ENCODE assay signal across 14 cellular contexts in the genomic region with DNA sequence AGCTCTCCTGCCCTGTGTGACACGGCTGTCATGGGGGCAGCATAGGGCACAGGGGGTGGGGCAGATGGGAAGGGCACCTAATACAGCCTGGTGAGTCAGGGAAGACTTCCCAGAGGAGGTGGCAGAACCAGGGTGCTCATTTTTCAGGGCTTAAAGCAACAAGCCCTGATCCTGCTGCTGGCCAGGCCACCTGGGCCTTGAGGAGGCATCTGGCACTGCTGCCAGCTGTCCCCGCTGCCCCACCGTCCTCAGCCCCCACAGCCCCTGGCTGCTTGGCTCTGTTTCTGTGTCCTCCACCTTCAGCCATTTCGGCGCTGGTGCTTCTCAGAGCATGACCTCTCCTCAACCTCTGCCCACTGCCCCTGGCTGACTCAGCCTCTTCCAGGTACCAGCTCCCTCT. TPM values are rescaled to one million over a fixed set of nuclear protein-coding genes. Genes with fewer than 3 reads are reported as not detected.
A peak's percentile ranks its signal among the peaks of the same experiment; 100 is the strongest.
DNase-seq lines count a peak whose midpoint lies in the region; ATAC-seq and TF ChIP-seq lines count a peak whose summit lies in the region.
"Had no signal": no experiment of that assay in that cellular context is flagged by ENCODE, and none has a peak within 500 bp of the region (broad histone marks: within the 10 kb centered on the region; RNA-seq: fewer than 3 reads in every experiment).

No MANE protein-coding gene starts in this region.

- no peak overlapping the region for H2AFZ ChIP-seq in DND-41 (ENCODE audit: low read depth, low read length)
- H2AFZ ChIP-seq: GM23248 had no signal

- no peaks in the 10 kb centered on the region for H3K27me3 ChIP-seq in DND-41 (ENCODE audit: insufficient read depth, low read length, poor library complexity)
- H3K27me3 ChIP-seq in esophagus muscularis mucosa, result no peaks in the 10 kb centered on the region
- H3K27me3 ChIP-seq in A673 (replicated peaks; ENCODE audit: insufficient read depth, low read depth, low read length, poor library complexity), result no peaks in the 10 kb centered on the region

- H3K36me3 Mint-ChIP-seq in activated B cell treated with CpG ODN at 0.5 μM for 24 hours (ENCODE audit: low read depth) (peaks cover 71% of the 10 kb centered on the region), mesothelial cell of epicardium (peaks cover 10% of the 10 kb centered on the region)
- peaks cover 66% of the 10 kb centered on the region for H3K36me3 Mint-ChIP-seq in stimulated activated memory B cell treated with anti-CD40 and anti-IgM and Interleukin-4, amounts not matched to agents 10 μg/mL and 1 μg/mL and 100 μg/mL, for 72 hours

- peaks cover 57% of the 10 kb centered on the region for H3K79me2 ChIP-seq in DND-41 (ENCODE audit: insufficient read depth, low read length)

- DNase-seq in DND-41, result no peak
- no peak for DNase-seq in activated B cell treated with CpG ODN at 0.5 μM for 24 hours
- DNase-seq in esophagus muscularis mucosa (ENCODE audit: extremely low spot score), result no peak
- DNase-seq in A673 (ENCODE audit: low spot score), result no peak
- DNase-seq in mesothelial cell of epicardium (ENCODE audit: low spot score in 2 of 2, unreplicated experiment in 2 of 2), result no peak
- DNase-seq in RPMI8226, result no peak
- DNase-seq: activated gamma-delta T cell treated with Interleukin-2 at 50 U/mL for 16 hours, cortex of kidney, NCI-H1092 treated with DMSO at 0.1 percent for 48 hours, NCI-H510A had no signal

- no peak for TF ChIP-seq EP300 in esophagus muscularis mucosa (IDR thresholded peaks at IDR 0.05)

- H3K9me3 Mint-ChIP-seq in activated B cell treated with CpG ODN at 0.5 μM for 24 hours (no peaks in the 10 kb centered on the region), mesothelial cell of epicardium (no peaks in the 10 kb centered on the region)
- no peaks in the 10 kb centered on the region for H3K9me3 Mint-ChIP-seq in stimulated activated memory B cell treated with anti-CD40 and anti-IgM and Interleukin-4, amounts not matched to agents 10 μg/mL and 1 μg/mL and 100 μg/mL, for 72 hours

- CTCF ChIA-PET in activated B cell treated with CpG ODN at 0.5 μM for 24 hours (lab: Charles Lee) (interaction anchor here (0.7 to 1.5 kb wide), 2 partner anchors 15 to 21 kb away, joined by 5 read pairs; no protein-coding TSS in a partner anchor), A673 (lab: Charles Lee) (no interaction called here)

- H4K20me1 ChIP-seq in DND-41 (ENCODE audit: insufficient read depth, low read length), result peaks cover 20% of the 10 kb centered on the region

- H3K27ac Mint-ChIP-seq in activated B cell treated with CpG ODN at 0.5 μM for 24 hours, result peak overlapping the region; percentile 66
- H3K27ac Mint-ChIP-seq in stimulated activated memory B cell treated with anti-CD40 and anti-IgM and Interleukin-4, amounts not matched to agents 10 μg/mL and 1 μg/mL and 100 μg/mL, for 72 hours, result peak overlapping the region; percentile 94
- no peak overlapping the region for H3K27ac Mint-ChIP-seq in mesothelial cell of epicardium

- peaks cover 76% of the 10 kb centered on the region for H3K36me3 ChIP-seq in DND-41 (ENCODE audit: insufficient read depth, low read length)
- H3K36me3 ChIP-seq in esophagus muscularis mucosa, result peaks cover 18 to 60% (median 51%) of the 10 kb centered on the region in 4 donors
- H3K36me3 ChIP-seq in A673 (ENCODE audit: insufficient read depth, low read length, poor library complexity, severe bottlenecking), result peaks cover 17% of the 10 kb centered on the region

- TF ChIP-seq CTCF in DND-41 (IDR thresholded peaks at IDR 0.05; ENCODE audit: borderline replicate concordance, extremely low read depth, low read length, poor library complexity, severe bottlenecking) (no peak), activated B cell treated with CpG ODN at 0.5 μM for 24 hours (IDR thresholded peaks at IDR 0.05) (no peak), esophagus muscularis mucosa (IDR thresholded peaks at IDR 0.05) (no peak), A673 (conservative IDR thresholded peaks at IDR 0.05; ENCODE audit: low read depth, low read length) (no peak), mesothelial cell of epicardium (IDR thresholded peaks at IDR 0.05; ENCODE audit: unreplicated experiment) (no peak)

- no TSS peak for BruUV-seq in A673 (replicated peaks; lab: Mats Ljungman, UMichigan)

- H3K4me3 Mint-ChIP-seq in activated B cell treated with CpG ODN at 0.5 μM for 24 hours (peak overlapping the region; percentile 15), mesothelial cell of epicardium (no peak overlapping the region)
- no peak overlapping the region for H3K4me3 Mint-ChIP-seq in stimulated activated memory B cell treated with anti-CD40 and anti-IgM and Interleukin-4, amounts not matched to agents 10 μg/mL and 1 μg/mL and 100 μg/mL, for 72 hours

- H3K27me3 Mint-ChIP-seq in activated B cell treated with CpG ODN at 0.5 μM for 24 hours (no peaks in the 10 kb centered on the region), mesothelial cell of epicardium (ENCODE audit: low read depth) (no peaks in the 10 kb centered on the region)
- H3K27me3 Mint-ChIP-seq in stimulated activated memory B cell treated with anti-CD40 and anti-IgM and Interleukin-4, amounts not matched to agents 10 μg/mL and 1 μg/mL and 100 μg/mL, for 72 hours, result no peaks in the 10 kb centered on the region

- WGBS in esophagus muscularis mucosa, result 85% methylated on average over 4 of the region's 5 CpGs

- H3K4me3 ChIP-seq in DND-41 (ENCODE audit: low read depth in 1 of 2, low read length in 2 of 2) (no peak overlapping the region), esophagus muscularis mucosa (no peak overlapping the region), A673 (ENCODE audit: low read depth, low read length, poor library complexity, severe bottlenecking) (no peak overlapping the region)
- H3K4me3 ChIP-seq: GM23248 had no signal

- POLR2A ChIA-PET in activated B cell treated with CpG ODN at 0.5 μM for 24 hours (lab: Charles Lee) (interaction anchor here (1.1 to 1.3 kb wide), 2 partner anchors 15 to 37 kb away, joined by 3 to 4 read pairs; partner anchors contain the start of gene FAM89B), A673 (lab: Charles Lee; ENCODE audit: low non-redundant PET) (no interaction called here)

- H3K4me1 ChIP-seq in DND-41 (ENCODE audit: insufficient read depth, low read length) (peaks cover 34% of the 10 kb centered on the region), esophagus muscularis mucosa (peaks cover 60 to 84% (median 79%) of the 10 kb centered on the region in 4 donors), A673 (ENCODE audit: insufficient read depth, low read length, poor library complexity, severe bottlenecking) (peaks cover 28% of the 10 kb centered on the region)

- H3K4me1 Mint-ChIP-seq in activated B cell treated with CpG ODN at 0.5 μM for 24 hours (peaks cover 47% of the 10 kb centered on the region), mesothelial cell of epicardium (peaks cover 25% of the 10 kb centered on the region)
- H3K4me1 Mint-ChIP-seq in stimulated activated memory B cell treated with anti-CD40 and anti-IgM and Interleukin-4, amounts not matched to agents 10 μg/mL and 1 μg/mL and 100 μg/mL, for 72 hours, result peaks cover 48% of the 10 kb centered on the region

- no peak overlapping the region for H3K9ac ChIP-seq in DND-41 (ENCODE audit: low read depth, low read length)
- H3K9ac ChIP-seq: GM23248 had no signal

- H3K27ac ChIP-seq in DND-41 (ENCODE audit: low read length) (no peak overlapping the region), esophagus muscularis mucosa (replicated peaks in 1 of 4) (peak overlapping the region; percentile 87 to 97 (median 96)), A673 (ENCODE audit: low read depth, low read length, poor library complexity, severe bottlenecking) (no peak overlapping the region)
- H3K27ac ChIP-seq: GM23248 had no signal

- intact Hi-C loops in activated B cell treated with CpG ODN at 0.5 μM for 24 hours (cut with micrococcal nuclease), result no loop called here
- intact Hi-C loops in esophagus muscularis mucosa (cut with DNase I), result no loop called here
- intact Hi-C loops in A673 (cut with micrococcal nuclease; ENCODE audit: unreplicated experiment), result loop anchor here (5.0 kb wide), 1 partner anchor 37 kb away; the partner anchor contains the start of genes FAM89B and ZNRD2

- no peak for ATAC-seq in DND-41 (ENCODE audit: insufficient read depth, low read depth)
- no peak for ATAC-seq in activated B cell treated with CpG ODN at 0.5 μM for 24 hours (ENCODE audit: low read depth)
- ATAC-seq in stimulated activated memory B cell treated with anti-CD40 and anti-IgM and Interleukin-4, amounts not matched to agents 10 μg/mL and 1 μg/mL and 100 μg/mL, for 72 hours, result no peak

- H3K4me2 ChIP-seq in DND-41 (ENCODE audit: insufficient read depth, low read length), result peak overlapping the region; percentile 19; the same call in 1 of the 2 replicates

- no peak for TF ChIP-seq POLR2A in esophagus muscularis mucosa (IDR thresholded peaks at IDR 0.05; ENCODE audit: low read depth)

- H3K9me3 ChIP-seq in DND-41 (ENCODE audit: insufficient read depth, low read length, severe bottlenecking) (no peaks in the 10 kb centered on the region), esophagus muscularis mucosa (no peaks in the 10 kb centered on the region), A673 (ENCODE audit: low read depth, low read length, poor library complexity, severe bottlenecking) (no peaks in the 10 kb centered on the region)

RNA-seq across cellular contexts. Expression of gene MAP3K11, which starts 4.3 kb away (rescaled TPM):
- 72.1 and 89.6 TPM in 2 replicates for total RNA-seq in activated B cell treated with CpG ODN at 0.5 μM for 24 hours
- 10 to 100 TPM; 29.9 to 41.7 (median 37.6) TPM for total RNA-seq in esophagus muscularis mucosa
- 92.8 and 94.2 TPM in 2 replicates for total RNA-seq in A673 (2021)
- 46.8 to 52.0 TPM (median 47.5 TPM) in 3 replicates for total RNA-seq in mesothelial cell of epicardium

RNA-seq across cellular contexts. Expression of gene PCNX3, which starts 5.9 kb away (rescaled TPM):
- 45.3 and 51.4 TPM in 2 replicates for total RNA-seq in activated B cell treated with CpG ODN at 0.5 μM for 24 hours
- 10 to 100 TPM; 21.4 to 43.1 (median 27.1) TPM for total RNA-seq in esophagus muscularis mucosa
- 63.4 and 68.0 TPM in 2 replicates for total RNA-seq in A673 (2021)
- total RNA-seq in mesothelial cell of epicardium, result 59.0 to 61.8 TPM (median 61.3 TPM) in 3 replicates

RNA-seq across cellular contexts. Expression of gene KCNK7, which starts 14.1 kb away (rescaled TPM):
- total RNA-seq in activated B cell treated with CpG ODN at 0.5 μM for 24 hours (1.0 and 1.1 TPM in 2 replicates), esophagus muscularis mucosa (1 to 10 TPM in 3 of 4 donors, under 1 TPM in 1; 0.99 to 1.2 (median 1.2) TPM), A673 (2021) (1.7 and 2.3 TPM in 2 replicates), mesothelial cell of epicardium (0.95 to 2.4 TPM (median 1.7 TPM) in 3 replicates)
- total RNA-seq: GM23248, HT1080, kidney epithelial cell had no signal

RNA-seq across cellular contexts. Expression of gene SIPA1, which starts 28.2 kb away (rescaled TPM):
- 236 and 252 TPM in 2 replicates for total RNA-seq in activated B cell treated with CpG ODN at 0.5 μM for 24 hours
- 10 to 100 TPM; 40.7 to 56.3 (median 45.8) TPM for total RNA-seq in esophagus muscularis mucosa
- total RNA-seq in A673 (2021), result 30.0 and 43.2 TPM in 2 replicates
- total RNA-seq in mesothelial cell of epicardium, result 37.1 to 42.9 TPM (median 37.5 TPM) in 3 replicates

RNA-seq across cellular contexts. Expression of gene EHBP1L1, which starts 33.9 kb away (rescaled TPM):
- total RNA-seq in activated B cell treated with CpG ODN at 0.5 μM for 24 hours, result 143 and 163 TPM in 2 replicates
- 100 to 1,000 TPM; 186 to 472 (median 293) TPM for total RNA-seq in esophagus muscularis mucosa
- 29.5 and 40.9 TPM in 2 replicates for total RNA-seq in A673 (2021)
- total RNA-seq in mesothelial cell of epicardium, result 30.4 to 35.2 TPM (median 33.8 TPM) in 3 replicates

Comparison
In these comparisons a context has a peak if more than half of its experiments do, and no peak if none do; other contexts are left out.
1. H3K27ac ChIP-seq: peak in esophagus muscularis mucosa (4 of 4); none in DND-41 (single experiment) and A673 (single experiment).